Comparison of ENCODE assay signal across 9 cellular contexts in genomic region chr1:18820791-18821641, GRCh38. TPM values are rescaled to one million over a fixed set of nuclear protein-coding genes. Genes with fewer than 3 reads are reported as not detected.
A peak's percentile ranks its signal among the peaks of the same experiment; 100 is the strongest.
DNase-seq lines count a peak whose midpoint lies in the region; ATAC-seq and TF ChIP-seq lines count a peak whose summit lies in the region.
"Had no signal": no experiment of that assay in that cellular context is flagged by ENCODE, and none has a peak within 500 bp of the region (broad histone marks: within the 10 kb centered on the region; RNA-seq: fewer than 3 reads in every experiment).

No MANE protein-coding gene starts in this region.

- H3K9me3 ChIP-seq in SJCRH30 (replicated peaks) (no peaks in the 10 kb centered on the region), trophoblast cell (ENCODE audit: insufficient read depth, low read depth, low read length) (peaks cover 4% of the 10 kb centered on the region), upper lobe of right lung (no peaks in the 10 kb centered on the region)

- no peak overlapping the region for H3K18ac ChIP-seq in trophoblast cell (ENCODE audit: low read length)

- no CpG with 5 or more reads among the region's 22 CpGs for WGBS in trophoblast cell (ENCODE audit: extremely low coverage, insufficient coverage, insufficient read length)

- intact Hi-C loops in activated naive CD4-positive, alpha-beta T cell treated with anti-CD3 and anti-CD28 coated beads for 36 hours (cut with micrococcal nuclease) = loop anchor here (1.0 to 10.0 kb wide), 2 partner anchors 136 to 224 kb away; no protein-coding TSS in a partner anchor
- intact Hi-C loops in upper lobe of right lung (cut with DNase I) = loop anchor here (5.0 kb wide), 1 partner anchor 224 kb away; no protein-coding TSS in a partner anchor

- H3K4me1 ChIP-seq in SJCRH30 = peaks cover 9% of the 10 kb centered on the region
- H3K4me1 ChIP-seq in trophoblast cell (ENCODE audit: control insufficient read depth in 1 of 2, insufficient read depth in 2 of 2, low read length in 2 of 2) = no peaks in the 10 kb centered on the region
- H3K4me1 ChIP-seq in upper lobe of right lung = no peaks in the 10 kb centered on the region

- H2BK120ac ChIP-seq in trophoblast cell (ENCODE audit: insufficient read depth, low read length, poor library complexity) = no peak overlapping the region

- H4K8ac ChIP-seq in trophoblast cell (ENCODE audit: low read depth, low read length) = no peak overlapping the region

- no peak overlapping the region for H3K4me2 ChIP-seq in trophoblast cell (ENCODE audit: low read length)

- peaks cover 45% of the 10 kb centered on the region for H3K27me3 Mint-ChIP-seq in activated naive CD4-positive, alpha-beta T cell treated with anti-CD3 and anti-CD28 coated beads for 36 hours (ENCODE audit: low read depth)

- H3K79me1 ChIP-seq in trophoblast cell (ENCODE audit: low read length) = no peaks in the 10 kb centered on the region

- H3K36me3 Mint-ChIP-seq in activated naive CD4-positive, alpha-beta T cell treated with anti-CD3 and anti-CD28 coated beads for 36 hours (ENCODE audit: low read depth) = no peaks in the 10 kb centered on the region

- TF ChIP-seq CTCF in upper lobe of right lung (IDR thresholded peaks at IDR 0.05) = peak; percentile 81

- H3K4ac ChIP-seq in trophoblast cell (ENCODE audit: low read depth, low read length) = no peak overlapping the region

- H3K27ac ChIP-seq in SJCRH30 (no peak overlapping the region), trophoblast cell (ENCODE audit: low read depth, low read length) (no peak overlapping the region), upper lobe of right lung (no peak overlapping the region)

- H3K23ac ChIP-seq in trophoblast cell (ENCODE audit: low read length) = no peak overlapping the region

- no peak overlapping the region for H3K9ac ChIP-seq in trophoblast cell (ENCODE audit: low read length)

- no peak overlapping the region for H2BK5ac ChIP-seq in trophoblast cell (ENCODE audit: low read depth, low read length, poor library complexity)

- H3K4me3 ChIP-seq in SJCRH30 (no peak overlapping the region), trophoblast cell (ENCODE audit: low read depth, low read length) (no peak overlapping the region), upper lobe of right lung (no peak overlapping the region)

- no peak overlapping the region for H3K27ac Mint-ChIP-seq in activated naive CD4-positive, alpha-beta T cell treated with anti-CD3 and anti-CD28 coated beads for 36 hours
- H3K27ac Mint-ChIP-seq: activated B cell treated with CpG ODN at 0.5 μM for 24 hours had no signal

- no peak overlapping the region for H4K12ac ChIP-seq in trophoblast cell (ENCODE audit: low read depth, low read length)

- CTCF ChIA-PET in activated naive CD4-positive, alpha-beta T cell treated with anti-CD3 and anti-CD28 coated beads for 36 hours (lab: Charles Lee) = interaction anchor here (0.6 to 1.5 kb wide), 13 partner anchors 14 to 453 kb away, joined by 3 to 10 read pairs (median 3); no protein-coding TSS in a partner anchor

- no peak overlapping the region for H3K14ac ChIP-seq in trophoblast cell (ENCODE audit: low read length)

- ATAC-seq in upper lobe of right lung (peak; percentile 91), GM21360 (IDR thresholded peaks at IDR 0.05; ENCODE audit: unreplicated experiment) (no peak)

- DNase-seq in DMS153 (lab: John Stamatoyannopoulos, UW) = peak; percentile 23
- peak; percentile 41 for DNase-seq in LHCN-M2 (ENCODE audit: low read depth)
- DNase-seq in SJCRH30 = peak; percentile 73 to 90
- peak; percentile 81 for DNase-seq in activated naive CD4-positive, alpha-beta T cell treated with anti-CD3 and anti-CD28 coated beads for 36 hours
- DNase-seq in glomerular visceral epithelial cell (ENCODE audit: extremely low spot score) = peak; percentile 64
- DNase-seq in trophoblast cell = peak; percentile 50 to 85
- DNase-seq in upper lobe of right lung = peak; percentile 84
- DNase-seq: activated B cell treated with CpG ODN at 0.5 μM for 24 hours had no signal

- H3K36me3 ChIP-seq in SJCRH30 = no peaks in the 10 kb centered on the region
- H3K36me3 ChIP-seq in trophoblast cell (ENCODE audit: control insufficient read depth in 1 of 2, insufficient read depth in 2 of 2, low read length in 2 of 2) = no peaks in the 10 kb centered on the region
- H3K36me3 ChIP-seq in upper lobe of right lung = no peaks in the 10 kb centered on the region

- H2AFZ ChIP-seq in trophoblast cell (ENCODE audit: insufficient read depth, low read length, poor library complexity) = no peak overlapping the region

- H3K9me3 Mint-ChIP-seq in activated naive CD4-positive, alpha-beta T cell treated with anti-CD3 and anti-CD28 coated beads for 36 hours = no peaks in the 10 kb centered on the region
- H3K9me3 Mint-ChIP-seq: activated B cell treated with CpG ODN at 0.5 μM for 24 hours had no signal

- no peaks in the 10 kb centered on the region for H3K79me2 ChIP-seq in trophoblast cell (ENCODE audit: control insufficient read depth, insufficient read depth, low read length, poor library complexity)

- no peak overlapping the region for H2AK5ac ChIP-seq in trophoblast cell (ENCODE audit: low read length)

- H3K4me3 Mint-ChIP-seq in activated naive CD4-positive, alpha-beta T cell treated with anti-CD3 and anti-CD28 coated beads for 36 hours = no peak overlapping the region
- H3K4me3 Mint-ChIP-seq: activated B cell treated with CpG ODN at 0.5 μM for 24 hours had no signal

- H3K27me3 ChIP-seq in SJCRH30 = no peaks in the 10 kb centered on the region
- H3K27me3 ChIP-seq in trophoblast cell (ENCODE audit: insufficient read depth, low read length) = no peaks in the 10 kb centered on the region
- H3K27me3 ChIP-seq in upper lobe of right lung = peaks cover 30% of the 10 kb centered on the region

- no peaks in the 10 kb centered on the region for H3K4me1 Mint-ChIP-seq in activated naive CD4-positive, alpha-beta T cell treated with anti-CD3 and anti-CD28 coated beads for 36 hours (ENCODE audit: low read depth)
- H3K4me1 Mint-ChIP-seq: activated B cell treated with CpG ODN at 0.5 μM for 24 hours had no signal

- H2BK12ac ChIP-seq in trophoblast cell (ENCODE audit: low read length) = no peak overlapping the region

- no peak overlapping the region for H4K91ac ChIP-seq in trophoblast cell (ENCODE audit: low read depth, low read length)

RNA-seq across cellular contexts. Expression of gene TAS1R2, which starts 38.4 kb away (rescaled TPM):
- total RNA-seq in LHCN-M2 (2014; rRNA removed) = not detected in 2 replicates
- not detected for polyA plus RNA-seq in LHCN-M2 (2012)
- not detected in 2 replicates for total RNA-seq in SJCRH30 (2014; rRNA removed; shearing (Covaris generic))
- not detected for total RNA-seq in activated naive CD4-positive, alpha-beta T cell treated with anti-CD3 and anti-CD28 coated beads for 36 hours
- 0.01 TPM in 1 of 2 replicates, not detected in the other for polyA plus RNA-seq in trophoblast cell (2013)
- not detected for total RNA-seq in upper lobe of right lung
- total RNA-seq: activated B cell treated with CpG ODN at 0.5 μM for 24 hours had no signal

Comparison
In these comparisons a context has a peak if more than half of its experiments do, and no peak if none do; other contexts are left out.
1. DNase-seq: peak in every context shown above with its lines; median percentile 84 in upper lobe of right lung; 82 in SJCRH30; 81 in activated naive CD4-positive, alpha-beta T cell treated with anti-CD3 and anti-CD28 coated beads for 36 hours; 68 in trophoblast cell; 64 in glomerular visceral epithelial cell; 41 in LHCN-M2; 23 in DMS153.